In the genomic region with DNA sequence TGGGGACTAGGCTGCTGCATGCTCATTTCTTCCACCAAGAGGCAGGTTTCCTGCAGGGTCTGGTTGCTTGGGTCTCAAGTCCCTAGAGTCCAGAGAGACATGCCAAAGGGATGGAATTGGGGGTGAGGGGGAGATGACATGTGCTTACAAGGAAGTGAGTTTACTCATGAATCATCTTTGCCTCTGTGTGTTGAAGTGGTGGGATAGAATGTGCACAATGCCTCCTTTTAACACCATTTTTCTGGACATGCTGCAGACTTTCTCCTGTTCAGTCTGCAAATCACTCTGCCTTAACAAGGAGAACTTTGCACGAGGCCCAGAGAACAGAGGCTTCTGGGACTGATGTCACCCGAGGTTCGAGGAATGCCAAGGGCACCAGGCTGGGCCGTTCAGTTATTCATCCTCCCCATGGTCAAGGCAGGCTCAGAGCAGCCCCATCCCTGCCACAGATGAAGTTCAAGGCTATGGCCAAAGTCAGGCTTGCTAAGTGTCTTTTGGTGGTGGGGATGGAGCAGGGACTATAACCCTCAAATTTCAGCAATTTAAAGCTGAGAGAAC, we compare ENCODE assay signal across 17 cellular contexts. TPM values are rescaled to one million over a fixed set of nuclear protein-coding genes. Genes with fewer than 3 reads are reported as not detected.
DNase-seq lines count a peak whose midpoint lies in the region; ATAC-seq and TF ChIP-seq lines count a peak whose summit lies in the region.
"Had no signal": no experiment of that assay in that cellular context is flagged by ENCODE, and none has a peak within 500 bp of the region (broad histone marks: within the 10 kb centered on the region; RNA-seq: fewer than 3 reads in every experiment).

No MANE protein-coding gene starts in this region.

- no peak overlapping the region for H4K91ac ChIP-seq in neuronal stem cell (ENCODE audit: low read depth, low read length, poor library complexity)

- no peaks in the 10 kb centered on the region for H3K79me1 ChIP-seq in neuronal stem cell (ENCODE audit: low read depth, low read length)

- no peak for ATAC-seq in GM18520 (IDR thresholded peaks at IDR 0.05; ENCODE audit: unreplicated experiment)
- ATAC-seq: effector memory CD8-positive, alpha-beta T cell; right cardiac atrium had no signal

- H2AFZ ChIP-seq in osteoblast (ENCODE audit: low read length): no peak overlapping the region
- H2AFZ ChIP-seq in neuronal stem cell (ENCODE audit: low read length): no peak overlapping the region

- H3K18ac ChIP-seq in neuronal stem cell (ENCODE audit: low read length): no peak overlapping the region

- peak; percentile 71 for DNase-seq in EL
- DNase-seq in OCI-M1 (lab: John Stamatoyannopoulos, UW): peak; percentile 40
- peak; percentile 67 for DNase-seq in dermis blood vessel endothelial cell
- DNase-seq in osteoblast (ENCODE audit: insufficient read length, low spot score, missing footprints): peak; percentile 85
- no peak for DNase-seq in neuronal stem cell (ENCODE audit: low spot score)
- DNase-seq in C1 segment of cervical spinal cord (lab: John Stamatoyannopoulos, UW): no peak
- no peak for DNase-seq in Kasumi-1 (lab: John Stamatoyannopoulos, UW)
- DNase-seq: activated CD4-positive, alpha-beta T cell treated with anti-CD3 and anti-CD28 coated beads, Interleukin-2, amount 50 U/mL, for 1 hour; activated effector memory CD4-positive, alpha-beta T cell treated with Interleukin-2 at 50 U/mL for 16 hours; effector memory CD8-positive, alpha-beta T cell; GF-D8; naive B cell; NCI-H1092; NCI-H2227 treated with DMSO at 0.1 percent for 48 hours; right cardiac atrium; stimulated activated naive CD4-positive, alpha-beta T cell treated with Interleukin-2 at 50 U/mL for 16 hours had no signal

- H3K23ac ChIP-seq in neuronal stem cell (ENCODE audit: low read depth, low read length, poor library complexity): no peak overlapping the region

- H3K9ac ChIP-seq in neuronal stem cell (ENCODE audit: low read depth, low read length, poor library complexity): no peak overlapping the region

- H3K79me2 ChIP-seq in osteoblast (ENCODE audit: insufficient read depth, low read length): peaks cover 3% of the 10 kb centered on the region

- H2BK5ac ChIP-seq in neuronal stem cell (ENCODE audit: low read length): no peak overlapping the region

- no peak for TF ChIP-seq CTCF in osteoblast (IDR thresholded peaks at IDR 0.05; ENCODE audit: extremely low read depth, low read depth, low read length)

- H3K27me3 ChIP-seq in osteoblast (ENCODE audit: insufficient read depth, low read length) (no peaks in the 10 kb centered on the region), neuronal stem cell (ENCODE audit: control insufficient read depth in 3 of 3, insufficient read depth in 3 of 3, low read depth in 1 of 3, low read length in 3 of 3) (no peaks in the 10 kb centered on the region)

- no peak overlapping the region for H2AK5ac ChIP-seq in neuronal stem cell (ENCODE audit: low read depth, low read length)

- no peak overlapping the region for H3K4ac ChIP-seq in neuronal stem cell (ENCODE audit: low read length)

- no peak overlapping the region for H2BK15ac ChIP-seq in neuronal stem cell (ENCODE audit: low read length)

- no peaks in the 10 kb centered on the region for H3K9me3 ChIP-seq in osteoblast (ENCODE audit: low read depth, low read length)
- H3K9me3 ChIP-seq in neuronal stem cell (replicated peaks in 1 of 2; ENCODE audit: control insufficient read depth in 2 of 2, insufficient read depth in 1 of 2, low read depth in 1 of 2, low read length in 2 of 2): no peaks in the 10 kb centered on the region

- no peak overlapping the region for H2BK120ac ChIP-seq in neuronal stem cell (ENCODE audit: low read depth, low read length)

- no peak overlapping the region for H3K4me2 ChIP-seq in osteoblast (ENCODE audit: insufficient read depth, low read length)
- no peak overlapping the region for H3K4me2 ChIP-seq in neuronal stem cell (ENCODE audit: insufficient read depth, low read length, poor library complexity, severe bottlenecking)

- H3K4me1 ChIP-seq in osteoblast (ENCODE audit: insufficient read depth, low read length) (peaks cover 44% of the 10 kb centered on the region), neuronal stem cell (ENCODE audit: control insufficient read depth in 2 of 2, insufficient read depth in 1 of 2, low read depth in 1 of 2, low read length in 2 of 2) (peaks cover 0 to 2% of the 10 kb centered on the region in 2 donors)

- H3K27ac ChIP-seq in osteoblast (ENCODE audit: low read depth, low read length) (peak overlapping the region; percentile 51), neuronal stem cell (replicated peaks; ENCODE audit: low read length) (no peak overlapping the region)

- H4K8ac ChIP-seq in neuronal stem cell (ENCODE audit: low read depth, low read length): no peak overlapping the region

- H4K20me1 ChIP-seq in osteoblast (ENCODE audit: insufficient read depth, low read length): no peaks in the 10 kb centered on the region

- no peak overlapping the region for H2BK12ac ChIP-seq in neuronal stem cell (ENCODE audit: low read length)

- H3K4me3 ChIP-seq in osteoblast (ENCODE audit: insufficient read depth, low read length) (no peak overlapping the region), neuronal stem cell (ENCODE audit: low read length in 2 of 2) (no peak overlapping the region)

- no CpG with 5 or more reads among the region's 4 CpGs for WGBS in neuronal stem cell (ENCODE audit: extremely low coverage in 2 of 2, insufficient read length in 2 of 2, insufficient replicate concordance in 1 of 2), 2 donors

- no peak overlapping the region for H3K14ac ChIP-seq in neuronal stem cell (ENCODE audit: low read length)

- H3K36me3 ChIP-seq in osteoblast (ENCODE audit: insufficient read depth, low read length): no peaks in the 10 kb centered on the region
- no peaks in the 10 kb centered on the region for H3K36me3 ChIP-seq in neuronal stem cell (replicated peaks in 1 of 2; ENCODE audit: control insufficient read depth in 2 of 2, insufficient read depth in 2 of 2, low read length in 2 of 2)

RNA-seq across cellular contexts. Expression of gene DUSP5, which starts 9.5 kb away (rescaled TPM):
- total RNA-seq in dermis blood vessel endothelial cell (20.9 and 31.3 TPM in 2 replicates), osteoblast (8.5 and 10.1 TPM in 2 replicates)
- polyA plus RNA-seq in neuronal stem cell (2013, experiment 1 of 2): 1.4 TPM
- 1.6 TPM for polyA plus RNA-seq in neuronal stem cell (2013, experiment 2 of 2)

Comparison
In these comparisons a context has a peak if more than half of its experiments do, and no peak if none do; other contexts are left out.
1. DNase-seq: peak in EL (single experiment), OCI-M1 (single experiment), dermis blood vessel endothelial cell (single experiment) and osteoblast (single experiment); none in neuronal stem cell (single experiment), C1 segment of cervical spinal cord (0 of 14) and Kasumi-1 (0 of 2).